13 cellular contexts compared by ENCODE assay signal in the genomic region with DNA sequence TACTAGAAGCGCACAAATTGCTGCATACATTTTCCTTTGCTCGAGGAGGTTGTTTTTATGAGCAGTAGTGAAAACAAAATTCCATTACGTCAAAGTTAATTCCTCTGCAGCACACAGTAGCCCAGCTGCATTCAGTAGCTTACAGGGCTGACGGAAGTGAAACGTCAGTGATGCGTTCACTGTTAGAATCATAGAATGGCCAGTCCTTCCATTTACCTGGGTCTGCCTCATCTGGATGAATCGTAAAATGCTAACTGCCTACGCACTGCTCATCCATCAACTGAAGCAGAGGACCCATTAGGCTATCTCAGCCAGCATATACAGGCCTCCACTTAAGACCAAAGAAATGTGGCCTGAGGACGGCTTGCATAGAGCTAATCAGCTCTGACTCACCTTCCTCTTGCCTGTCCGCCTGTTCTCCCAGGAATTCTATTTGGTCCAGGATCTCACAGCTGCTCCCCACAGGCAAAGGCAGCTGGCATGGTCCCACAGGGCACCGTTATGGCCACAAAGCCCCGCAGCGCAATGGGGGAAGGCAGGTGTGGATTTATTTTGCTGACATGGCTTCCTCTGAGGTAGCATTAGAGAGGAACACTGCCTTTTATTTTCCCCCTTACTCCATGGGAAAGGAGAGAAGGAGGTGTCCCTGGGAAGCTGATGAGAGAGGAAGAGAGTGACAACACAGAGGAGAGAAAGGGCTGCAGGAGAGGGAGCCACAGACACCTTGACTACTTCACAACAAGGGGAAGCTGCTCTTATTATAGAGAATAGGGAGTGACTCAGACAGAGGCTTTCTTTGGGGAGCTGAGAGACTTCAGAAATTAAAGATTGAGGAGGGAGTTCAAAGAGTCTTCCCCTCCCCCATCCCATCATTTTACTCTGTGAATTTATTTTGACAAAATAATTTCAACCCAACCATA.
DNase-seq lines count a peak whose midpoint lies in the region; ATAC-seq, FAIRE-seq and TF ChIP-seq lines count a peak whose summit lies in the region.
"Had no signal": no experiment of that assay in that cellular context is flagged by ENCODE, and none has a peak within 500 bp of the region (broad histone marks: within the 10 kb centered on the region; RNA-seq: fewer than 3 reads in every experiment).

No MANE protein-coding gene starts in this region.

- H3K4me1 ChIP-seq in keratinocyte (ENCODE audit: control insufficient read depth, extremely low read depth, insufficient read depth, low read length), result no peaks in the 10 kb centered on the region
- H3K4me1 ChIP-seq: heart right ventricle had no signal

- H3K9me3 ChIP-seq in keratinocyte (ENCODE audit: control insufficient read depth, low read depth, low read length), result no peaks in the 10 kb centered on the region
- H3K9me3 ChIP-seq: heart right ventricle had no signal

- intact Hi-C loops in natural killer cell (cut with micrococcal nuclease), result no loop called here

- H3K27ac ChIP-seq in keratinocyte (ENCODE audit: control insufficient read depth, insufficient read depth, low read length), result no peak overlapping the region
- H3K27ac ChIP-seq: C4-2B had no signal

- H3K4me1 Mint-ChIP-seq in immature natural killer cell (no peaks in the 10 kb centered on the region), natural killer cell (no peaks in the 10 kb centered on the region)

- no peaks in the 10 kb centered on the region for H4K20me1 ChIP-seq in keratinocyte (ENCODE audit: control insufficient read depth, extremely low read depth, insufficient read depth, low read length)

- H3K4me2 ChIP-seq in keratinocyte (ENCODE audit: control insufficient read depth, extremely low read depth, insufficient read depth, low read depth, low read length), result no peak overlapping the region

- peaks cover 0 to 3% (median 0%) of the 10 kb centered on the region in 6 donors for H3K9me3 Mint-ChIP-seq in immature natural killer cell
- no peaks in the 10 kb centered on the region for H3K9me3 Mint-ChIP-seq in natural killer cell

- no peak overlapping the region for H3K9ac ChIP-seq in keratinocyte (ENCODE audit: control insufficient read depth, extremely low read depth, insufficient read depth, low read length)

- dilution Hi-C loops in keratinocyte (cut with MboI; ENCODE audit: extremely low pct_ligation_motif_present, low sequenced_read_pairs), result no loop called here

- ATAC-seq in natural killer cell, result no peak
- ATAC-seq: heart right ventricle had no signal

- no peak overlapping the region for H3K27ac Mint-ChIP-seq in immature natural killer cell
- H3K27ac Mint-ChIP-seq in natural killer cell, result no peak overlapping the region

- no peaks in the 10 kb centered on the region for H3K27me3 ChIP-seq in keratinocyte (ENCODE audit: control insufficient read depth, extremely low read depth, insufficient read depth, low read length)
- H3K27me3 ChIP-seq: heart right ventricle had no signal

- no peaks in the 10 kb centered on the region for H3K79me2 ChIP-seq in keratinocyte (ENCODE audit: control insufficient read depth, insufficient read depth, low read length)

- H3K4me3 ChIP-seq in keratinocyte (ENCODE audit: control insufficient read depth in 2 of 3, extremely low read depth in 1 of 3, insufficient read depth in 2 of 3, low read depth in 1 of 3, low read length in 3 of 3), result no peak overlapping the region
- H3K4me3 ChIP-seq: heart right ventricle, lung had no signal

- peaks cover 2 to 4% (median 3%) of the 10 kb centered on the region in 3 donors for H3K27me3 Mint-ChIP-seq in immature natural killer cell (ENCODE audit: low read depth in 3 of 3)
- peaks cover 6 to 13% of the 10 kb centered on the region in 2 donors for H3K27me3 Mint-ChIP-seq in natural killer cell (ENCODE audit: low read depth in 2 of 2)

- no peaks in the 10 kb centered on the region for H3K36me3 Mint-ChIP-seq in immature natural killer cell
- no peaks in the 10 kb centered on the region for H3K36me3 Mint-ChIP-seq in natural killer cell

- H3K4me3 Mint-ChIP-seq in immature natural killer cell, result no peak overlapping the region
- H3K4me3 Mint-ChIP-seq in natural killer cell, result no peak overlapping the region

- H3K9me1 ChIP-seq in keratinocyte (ENCODE audit: control insufficient read depth, extremely low read depth, insufficient read depth, low read length), result no peaks in the 10 kb centered on the region

- no peak for FAIRE-seq in keratinocyte (lab: Jason Lieb, UNC)

- DNase-seq in AG08396 (ENCODE audit: low spot score) (peak; percentile 32), HS-5 (ENCODE audit: low read depth) (peak; percentile 61), amniotic epithelial cell (ENCODE audit: low read depth) (peak; percentile 98), keratinocyte (ENCODE audit: low read depth, low spot score) (peak; percentile 25), immature natural killer cell (no peak), natural killer cell (no peak), HUDEP-2 (lab: John Stamatoyannopoulos, UW; ENCODE audit: unreplicated experiment in 76 of 76) (no peak), NCI-H146 (lab: John Stamatoyannopoulos, UW) (no peak)
- DNase-seq: effector memory CD4-positive, alpha-beta T cell; heart right ventricle; Right ventricle myocardium superior had no signal

- no peak overlapping the region for H2AFZ ChIP-seq in keratinocyte (ENCODE audit: control insufficient read depth, low read length)

- no peak for TF ChIP-seq CTCF in keratinocyte (optimal IDR thresholded peaks at IDR 0.05 in 1 of 3, IDR thresholded peaks at IDR 0.05 in 1 of 3, conservative IDR thresholded peaks at IDR 0.05 in 1 of 3; ENCODE audit: extremely low read depth in 1 of 3, insufficient read depth in 2 of 3, low read length in 3 of 3)
- TF ChIP-seq CTCF in natural killer cell (IDR thresholded peaks at IDR 0.05), result no peak

- no peaks in the 10 kb centered on the region for H3K36me3 ChIP-seq in keratinocyte (ENCODE audit: control insufficient read depth in 2 of 2, extremely low read depth in 1 of 2, insufficient read depth in 2 of 2, low read length in 2 of 2)
- H3K36me3 ChIP-seq: heart right ventricle had no signal

Comparison
In these comparisons a context has a peak if more than half of its experiments do, and no peak if none do; other contexts are left out.
1. DNase-seq: peak in AG08396 (single experiment), HS-5 (single experiment), amniotic epithelial cell (single experiment) and keratinocyte (single experiment); none in immature natural killer cell (0 of 3), natural killer cell (single experiment), HUDEP-2 (0 of 76) and NCI-H146 (single experiment).